17 cellular contexts compared by ENCODE assay signal in genomic region chr14:104086210-104086660, GRCh38. TPM values are rescaled to one million over a fixed set of nuclear protein-coding genes. Genes with fewer than 3 reads are reported as not detected.
DNase-seq lines count a peak whose midpoint lies in the region; ATAC-seq and TF ChIP-seq lines count a peak whose summit lies in the region.
"Had no signal": no experiment of that assay in that cellular context is flagged by ENCODE, and none has a peak within 500 bp of the region (broad histone marks: within the 10 kb centered on the region; RNA-seq: fewer than 3 reads in every experiment).

No MANE protein-coding gene starts in this region.

- no peaks in the 10 kb centered on the region for H3K23me2 ChIP-seq in H9 (ENCODE audit: insufficient read length, low read depth, low read length, poor library complexity, severe bottlenecking)

- H3K79me1 ChIP-seq in H9 (ENCODE audit: insufficient read depth, low read depth, low read length, poor library complexity, severe bottlenecking), result no peaks in the 10 kb centered on the region

- no peak overlapping the region for H2BK20ac ChIP-seq in H9 (ENCODE audit: low read depth, low read length, poor library complexity, severe bottlenecking)

- no peak for TF ChIP-seq CTCF in H9 (conservative IDR thresholded peaks at IDR 0.05)
- TF ChIP-seq CTCF in left ventricle myocardium inferior (IDR thresholded peaks at IDR 0.05; ENCODE audit: borderline replicate concordance), result no peak
- no peak for TF ChIP-seq CTCF in omental fat pad (IDR thresholded peaks at IDR 0.05)

- H3K4me2 ChIP-seq in H9 (ENCODE audit: insufficient read depth, insufficient read length, low read length), result no peak overlapping the region
- H3K4me2 ChIP-seq: PC-9 had no signal

- no peak overlapping the region for H3K27ac Mint-ChIP-seq in H9

- H2AK5ac ChIP-seq in H9 (ENCODE audit: insufficient read length, low read length), result no peak overlapping the region

- H3K4me3 Mint-ChIP-seq in H9, result no peak overlapping the region
- H3K4me3 Mint-ChIP-seq: activated T-cell treated with anti-CD3 and anti-CD28 coated beads, Interleukin-2, amount 50 U/mL, for 4 hours; IgD-negative memory B cell had no signal

- no peaks in the 10 kb centered on the region for H4K20me1 ChIP-seq in H9 (ENCODE audit: control insufficient read depth, insufficient read depth, insufficient read length)

- H3K79me2 ChIP-seq in H9 (ENCODE audit: insufficient read depth, low read length), result no peaks in the 10 kb centered on the region

- H3K27me3 Mint-ChIP-seq in H9 (ENCODE audit: low read depth), result peaks cover 5% of the 10 kb centered on the region

- H3T11ph ChIP-seq in H9 (ENCODE audit: low read length), result no peak overlapping the region

- H3K9ac ChIP-seq in ES-I3 (ENCODE audit: low read depth, low read length) (peak overlapping the region; percentile 44; the same call in 1 of the 2 replicates), H9 (ENCODE audit: extremely low read depth, insufficient read length, low read length) (no peak overlapping the region)

- H3K36me3 ChIP-seq in ES-I3 (ENCODE audit: insufficient read depth, low read length), result no peaks in the 10 kb centered on the region
- H3K36me3 ChIP-seq in left ventricle myocardium inferior, result no peaks in the 10 kb centered on the region
- H3K36me3 ChIP-seq: adrenal gland; BLaER1 treated with 17β-estradiol and CSF1 and Interleukin-3, amounts not matched to agents 10 nM and 100 nM; tibial artery had no signal

- peaks cover 0 to 6% of the 10 kb centered on the region in 2 experiments; a peak in 2 of 4 replicates for H3K4me1 Mint-ChIP-seq in H9
- H3K4me1 Mint-ChIP-seq: IgD-negative memory B cell had no signal

- H4K5ac ChIP-seq in H9 (ENCODE audit: insufficient read length, low read depth, low read length), result no peak overlapping the region

- H3K4ac ChIP-seq in H9 (ENCODE audit: low read depth, low read length), result no peak overlapping the region

- H3K9me3 ChIP-seq in ES-I3 (ENCODE audit: control insufficient read depth, insufficient read depth, low read length), result no peaks in the 10 kb centered on the region
- H3K9me3 ChIP-seq in H9 (ENCODE audit: control insufficient read depth, low read depth, low read length), result no peaks in the 10 kb centered on the region
- no peaks in the 10 kb centered on the region for H3K9me3 ChIP-seq in left ventricle myocardium inferior (replicated peaks)
- H3K9me3 ChIP-seq: adrenal gland; BLaER1 treated with 17β-estradiol and CSF1 and Interleukin-3, amounts not matched to agents 10 nM and 100 nM had no signal

- H2BK5ac ChIP-seq in H9 (ENCODE audit: insufficient read length, low read length), result no peak overlapping the region

- H2BK12ac ChIP-seq in H9 (ENCODE audit: insufficient read length, low read depth, low read length), result no peak overlapping the region

- H3K18ac ChIP-seq in H9 (ENCODE audit: insufficient read length, low read depth, low read length), result no peak overlapping the region

- WGBS in H9 (ENCODE audit: extremely low coverage, insufficient read length, low lambda C conversion rate), result no CpG with 5 or more reads among the region's 13 CpGs

- no peak overlapping the region for H4K91ac ChIP-seq in H9 (ENCODE audit: insufficient read length, low read depth, low read length)

- H3K23ac ChIP-seq in H9 (ENCODE audit: insufficient read length, low read depth, low read length), result no peak overlapping the region

- no peak overlapping the region for H2BK120ac ChIP-seq in H9 (ENCODE audit: low read depth, low read length, poor library complexity, severe bottlenecking)

- H3K27ac ChIP-seq in H9 (ENCODE audit: insufficient read length, low read depth, low read length), result no peak overlapping the region
- H3K27ac ChIP-seq in left ventricle myocardium inferior (replicated peaks), result peak overlapping the region; percentile 86
- H3K27ac ChIP-seq: BLaER1 treated with 17β-estradiol and CSF1 and Interleukin-3, amounts not matched to agents 10 nM and 100 nM; PC-9; tibial artery had no signal

- H3K14ac ChIP-seq in H9 (ENCODE audit: insufficient read depth, low read length), result no peak overlapping the region; the same call in 1 of the 2 replicates

- no peak overlapping the region for H2BK15ac ChIP-seq in H9 (ENCODE audit: low read depth, low read length)

- DNase-seq in H9 (peak; percentile 31), left ventricle myocardium inferior (peak; percentile 7), omental fat pad (ENCODE audit: low spot score) (peak; percentile 16), RPMI8226 (no peak)
- DNase-seq in stimulated activated CD4-positive, alpha-beta T cell treated with anti-CD3 and anti-CD28 coated beads, Interleukin-12 subunit alpha, Interleukin-12 subunit beta, amount 100 ng/mL, for 4 hours, result no peak
- DNase-seq: activated CD4-positive, alpha-beta T cell treated with anti-CD3 and anti-CD28 coated beads, Interleukin-2, amount 50 U/mL, for 1 hour; activated T-cell treated with anti-CD3 and anti-CD28 coated beads, Interleukin-2, amount 50 U/mL, for 4 hours; mesendoderm; NCI-H2081 treated with DMSO at 0.1 percent for 48 hours; NCI-H69; PC-9 had no signal

- no peaks in the 10 kb centered on the region for H3K36me3 Mint-ChIP-seq in H9 (ENCODE audit: insufficient read depth in 1 of 3, low read depth in 3 of 3)

- H3K27me3 ChIP-seq in H9 (ENCODE audit: insufficient read depth, low read length) (no peaks in the 10 kb centered on the region), left ventricle myocardium inferior (ENCODE audit: low read depth) (peaks cover 60% of the 10 kb centered on the region)
- H3K27me3 ChIP-seq: adrenal gland; BLaER1 treated with 17β-estradiol and CSF1 and Interleukin-3, amounts not matched to agents 10 nM and 100 nM had no signal

- no peak overlapping the region for H4K8ac ChIP-seq in H9 (replicated peaks; ENCODE audit: insufficient read length, low read depth, low read length)

- intact Hi-C loops in left ventricle myocardium inferior (cut with micrococcal nuclease), result no loop called here

- H3K56ac ChIP-seq in H9 (ENCODE audit: insufficient read length, low read depth, low read length), result no peak overlapping the region

- H2AFZ ChIP-seq in H9 (ENCODE audit: low read length), result no peak overlapping the region
- H2AFZ ChIP-seq: PC-9 had no signal

- peak overlapping the region; percentile 65 for H3K4me3 ChIP-seq in left ventricle myocardium inferior
- H3K4me3 ChIP-seq: BLaER1 treated with 17β-estradiol and CSF1 and Interleukin-3, amounts not matched to agents 10 nM and 100 nM; PC-9 had no signal

- H3K4me1 ChIP-seq in ES-I3 (ENCODE audit: insufficient read depth, low read length) (no peaks in the 10 kb centered on the region; the same call in 1 of the 2 replicates), H9 (ENCODE audit: insufficient read depth, low read length) (no peaks in the 10 kb centered on the region), left ventricle myocardium inferior (peaks cover 60% of the 10 kb centered on the region)

- H3K9me3 Mint-ChIP-seq in H9, result no peaks in the 10 kb centered on the region; a peak in 2 of 5 replicates
- H3K9me3 Mint-ChIP-seq: activated T-cell treated with anti-CD3 and anti-CD28 coated beads, Interleukin-2, amount 50 U/mL, for 4 hours; IgD-negative memory B cell had no signal

- no peak for ATAC-seq in omental fat pad (ENCODE audit: low FRiP score)
- ATAC-seq in HG03342 (IDR thresholded peaks at IDR 0.05; ENCODE audit: unreplicated experiment), result no peak

RNA-seq across cellular contexts. Expression of gene ASPG, which starts 0.7 kb away (rescaled TPM):
- 0.24 and 0.33 TPM in 2 replicates for total RNA-seq in H9 (2021)
- 27.1 TPM for total RNA-seq in left ventricle myocardium inferior
- 1 to 10 TPM in 3 of 4 donors, not detected in 1; 1.5 to 2.0 (median 1.9) TPM for total RNA-seq in omental fat pad
- total RNA-seq: PC-9 had no signal

RNA-seq across cellular contexts. Expression of gene KIF26A, which starts 52.2 kb away (rescaled TPM):
- 43.0 and 44.2 TPM in 2 replicates for total RNA-seq in H9 (2021)
- total RNA-seq in left ventricle myocardium inferior, result 6.5 TPM
- total RNA-seq in omental fat pad, result 1 to 10 TPM in 3 of 4 donors, under 1 TPM in 1; 0.74 to 7.3 (median 2.4) TPM

Comparison
In these comparisons a context has a peak if more than half of its experiments do, and no peak if none do; other contexts are left out.
1. DNase-seq: peak in H9 (single experiment), left ventricle myocardium inferior (single experiment) and omental fat pad (single experiment); none in RPMI8226 (single experiment) and stimulated activated CD4-positive, alpha-beta T cell treated with anti-CD3 and anti-CD28 coated beads, Interleukin-12 subunit alpha, Interleukin-12 subunit beta, amount 100 ng/mL, for 4 hours (single experiment).